Comparison of ENCODE assay signal across 16 cellular contexts in genomic region chr14:74263181-74263580, GRCh38. TPM values are rescaled to one million over a fixed set of nuclear protein-coding genes. Genes with fewer than 3 reads are reported as not detected.
DNase-seq lines count a peak whose midpoint lies in the region; ATAC-seq, FAIRE-seq and TF ChIP-seq lines count a peak whose summit lies in the region.
"Had no signal": no experiment of that assay in that cellular context is flagged by ENCODE, and none has a peak within 500 bp of the region (broad histone marks: within the 10 kb centered on the region; RNA-seq: fewer than 3 reads in every experiment).

No MANE protein-coding gene starts in this region.

- in situ Hi-C loops in K562 (cut with MboI), result no loop called here

- TF ChIP-seq POLR2A in K562 (conservative IDR thresholded peaks at IDR 0.05), result no peak

- H3K9me1 ChIP-seq in K562 (ENCODE audit: control insufficient read depth, insufficient read depth, low read length), result no peaks in the 10 kb centered on the region

- peak overlapping the region in 2 of 3 donors; percentile 0 to 21 for H3K27ac Mint-ChIP-seq in CD4-positive, CD25-positive, alpha-beta regulatory T cell
- H3K27ac Mint-ChIP-seq: CD4-positive, alpha-beta memory T cell; H9 had no signal

- no peaks in the 10 kb centered on the region for H3K36me3 Mint-ChIP-seq in CD4-positive, CD25-positive, alpha-beta regulatory T cell
- H3K36me3 Mint-ChIP-seq: CD4-positive, alpha-beta memory T cell had no signal

- H3K27me3 Mint-ChIP-seq in CD4-positive, CD25-positive, alpha-beta regulatory T cell, result peaks cover 45% of the 10 kb centered on the region

- no peak for DNase-seq in CD4-positive, CD25-positive, alpha-beta regulatory T cell
- DNase-seq in K562 (ENCODE audit: extremely low read depth in 1 of 4, low spot score in 3 of 4), result no peak
- DNase-seq in NCI-H1694 (lab: John Stamatoyannopoulos, UW), result no peak
- DNase-seq in ecto neural progenitor cell (ENCODE audit: low spot score), result no peak
- no peak for DNase-seq in HT-29 (ENCODE audit: low spot score)
- DNase-seq: AML-193; CD4-positive, alpha-beta memory T cell; DMS79 treated with DMSO at 0.1 percent for 48 hours; GF-D8; H9 had no signal

- intact Hi-C loops in K562 (cut with micrococcal nuclease), result no loop called here

- POLR2A ChIA-PET in HEK293 (lab: Yijun Ruan, JAX), result no interaction called here
- POLR2A ChIA-PET in K562 (lab: Yijun Ruan, JAX), result no interaction called here

- H3K4me1 Mint-ChIP-seq in CD4-positive, CD25-positive, alpha-beta regulatory T cell, result peaks cover 0 to 6% (median 0%) of the 10 kb centered on the region in 4 donors
- H3K4me1 Mint-ChIP-seq: CD4-positive, alpha-beta memory T cell had no signal

- no TSS peak for BruUV-seq in K562 (replicated peaks; lab: Mats Ljungman, UMichigan)

- no peak for TF ChIP-seq RAD21 in K562 (CRISPR knock-in tag; conservative IDR thresholded peaks at IDR 0.05 in 1 of 2, IDR thresholded peaks at IDR 0.05 in 1 of 2)

- TF ChIP-seq EP300 in K562 (IDR thresholded peaks at IDR 0.05; ENCODE audit: low read length), result no peak

- no peak overlapping the region for H3K27ac ChIP-seq in CD4-positive, CD25-positive, alpha-beta regulatory T cell (ENCODE audit: insufficient read depth, low read length, poor library complexity, severe bottlenecking)
- H3K27ac ChIP-seq in HEK293 (ENCODE audit: extremely low read depth, low read depth, low read length) (no peak overlapping the region), K562 (ENCODE audit: extremely low read depth, low read depth, low read length) (no peak overlapping the region)
- H3K27ac ChIP-seq: C4-2B, HL-60 had no signal

- H3K9me3 Mint-ChIP-seq in CD4-positive, CD25-positive, alpha-beta regulatory T cell, result peaks cover 0 to 1% (median 0%) of the 10 kb centered on the region in 7 donors
- H3K9me3 Mint-ChIP-seq: CD4-positive, alpha-beta memory T cell; H9 had no signal

- H3K4me2 ChIP-seq in K562 (ENCODE audit: insufficient read depth, low read length), result no peak overlapping the region

- H3K36me3 ChIP-seq in CD4-positive, CD25-positive, alpha-beta regulatory T cell (ENCODE audit: control insufficient read depth, insufficient read depth, low read length), result no peaks in the 10 kb centered on the region
- H3K36me3 ChIP-seq in HEK293 (ENCODE audit: control insufficient read depth in 2 of 2, insufficient read depth in 1 of 2, low read length in 2 of 2) (no peaks in the 10 kb centered on the region), K562 (ENCODE audit: control insufficient read depth, insufficient read depth, low read length) (no peaks in the 10 kb centered on the region)

- peaks cover 3% of the 10 kb centered on the region for H3K4me1 ChIP-seq in CD4-positive, CD25-positive, alpha-beta regulatory T cell (ENCODE audit: control insufficient read depth, insufficient read depth, low read length, poor library complexity, severe bottlenecking)
- no peaks in the 10 kb centered on the region for H3K4me1 ChIP-seq in HEK293 (ENCODE audit: control insufficient read depth, insufficient read depth, low read length)
- peaks cover 0 to 4% of the 10 kb centered on the region in 2 experiments; a peak in 1 of 5 replicates for H3K4me1 ChIP-seq in K562 (replicated peaks in 1 of 2; ENCODE audit: control insufficient read depth in 2 of 2, insufficient read depth in 2 of 2, low read length in 2 of 2)

- H3K9me3 ChIP-seq in CD4-positive, CD25-positive, alpha-beta regulatory T cell (ENCODE audit: control insufficient read depth in 2 of 2, low read length in 2 of 2), result no peaks in the 10 kb centered on the region
- H3K9me3 ChIP-seq in HEK293 (ENCODE audit: control insufficient read depth, insufficient read depth, low read depth, low read length), result no peaks in the 10 kb centered on the region
- no peaks in the 10 kb centered on the region for H3K9me3 ChIP-seq in K562 (replicated peaks; ENCODE audit: control insufficient read depth, insufficient read depth, low read depth, low read length)

- no peaks in the 10 kb centered on the region for H3K27me3 ChIP-seq in CD4-positive, CD25-positive, alpha-beta regulatory T cell (ENCODE audit: control insufficient read depth, insufficient read depth, low read length)
- H3K27me3 ChIP-seq in K562 (ENCODE audit: control insufficient read depth in 2 of 2, insufficient read depth in 2 of 2, low read length in 2 of 2), result peaks cover 9 to 46% of the 10 kb centered on the region in 2 experiments; a peak in 4 of 5 replicates

- H3K4me3 Mint-ChIP-seq in CD4-positive, CD25-positive, alpha-beta regulatory T cell, result no peak overlapping the region
- H3K4me3 Mint-ChIP-seq: CD4-positive, alpha-beta memory T cell; H9 had no signal

- FAIRE-seq in K562 (lab: Jason Lieb, UNC), result no peak
- FAIRE-seq: A204.1, H1 had no signal

- no peaks in the 10 kb centered on the region for H3K79me2 ChIP-seq in K562 (ENCODE audit: control insufficient read depth, insufficient read depth, low read length)

- no peak for ATAC-seq in CD4-positive, CD25-positive, alpha-beta regulatory T cell (ENCODE audit: low read depth in 2 of 2)
- ATAC-seq in K562, result no peak

- H4K20me1 ChIP-seq in K562 (replicated peaks; ENCODE audit: control insufficient read depth, insufficient read depth, low read length), result no peaks in the 10 kb centered on the region; the same call in 1 of the 2 replicates

- no peak overlapping the region for H3K4me3 ChIP-seq in CD4-positive, CD25-positive, alpha-beta regulatory T cell (ENCODE audit: low read depth, low read length)
- H3K4me3 ChIP-seq in HEK293 (ENCODE audit: low read depth, low read length) (no peak overlapping the region), K562 (no peak overlapping the region)

- 12% methylated on average over 8 of the region's 9 CpGs for WGBS in K562 (ENCODE audit: insufficient coverage, low coverage, missing lambda C conversion rate)

- no peak overlapping the region for H3K9ac ChIP-seq in K562 (ENCODE audit: insufficient read depth in 1 of 2, low read depth in 2 of 2, low read length in 2 of 2)

- no peak overlapping the region for H2AFZ ChIP-seq in K562 (ENCODE audit: low read depth, low read length)

- CTCF ChIA-PET in HEK293 (lab: Yijun Ruan, JAX), result interaction anchor here (1.4 kb wide), 1 partner anchor 11 kb away, joined by 3 read pairs; no protein-coding TSS in a partner anchor
- CTCF ChIA-PET in K562 (lab: Yijun Ruan, JAX; ENCODE audit: low intra/inter-chr PET ratio), result no interaction called here

- TF ChIP-seq CTCF in HEK293 (tag by site-specific recombination; IDR thresholded peaks at IDR 0.05) (no peak), K562 (IDR thresholded peaks at IDR 0.05 in 2 of 3, conservative IDR thresholded peaks at IDR 0.05 in 1 of 3; ENCODE audit: insufficient read depth in 2 of 3, low read depth in 1 of 3, low read length in 3 of 3) (no peak)

TF ChIP-seq in HEK293, 187 proteins besides CTCF, POLR2A, EP300 and RAD21 (continues in another document):
- TF ChIP-seq EGR2 (tag by site-specific recombination; IDR thresholded peaks at IDR 0.05; ENCODE audit: low read depth), result no peak

RNA-seq across cellular contexts. Expression of gene VSX2, which starts 23.9 kb away (rescaled TPM):
- not detected for total RNA-seq in CD4-positive, CD25-positive, alpha-beta regulatory T cell
- under 1 TPM in 1 of 4 donors, not detected in 3; 0.08 TPM for polyA plus RNA-seq in CD4-positive, CD25-positive, alpha-beta regulatory T cell
- total RNA-seq in K562 (2011; cell fraction: chromatin; rRNA removed; ENCODE audit: low replicate concordance), result not detected in 2 replicates
- total RNA-seq in K562 (2011; cell fraction: nucleolus; rRNA removed), result not detected in 2 replicates
- not detected in 2 replicates for total RNA-seq in K562 (2011; cell fraction: nucleoplasm; rRNA removed)
- total RNA-seq in K562 (2014; rRNA removed) (not detected in 2 replicates), K562 (2014; rRNA removed; fragmentation: Illumina TruSeq; extraction: Trizol) (not detected in 2 replicates), K562 (2015; rRNA removed; fragmentation: Illumina TruSeq; extraction: Trizol) (not detected in 2 replicates), K562 (2021) (0.04 TPM in 1 of 2 replicates, not detected in the other)
- polyA plus RNA-seq in K562 (2011; rRNA removed) (not detected in 2 replicates), K562 (2014; fragmentation: Illumina TruSeq; extraction: Trizol) (not detected in 2 replicates), K562 (2014; fragmentation: Nextera tagmentation; extraction: Ambion mirVana) (not detected), K562 (2014; rRNA removed) (not detected in 2 replicates)
- not detected in 2 replicates for polyA plus RNA-seq in K562 (2011; cell fraction: cytosol; rRNA removed)
- not detected in 2 replicates for polyA plus RNA-seq in K562 (2011; cell fraction: nucleus; rRNA removed)
- not detected in 2 replicates for polyA plus RNA-seq in K562 (2012)
- not detected in 2 replicates for polyA minus RNA-seq in K562 (2011; rRNA and poly(A)+ RNA removed)
- polyA minus RNA-seq in K562 (2011; cell fraction: cytosol; rRNA and poly(A)+ RNA removed), result not detected in 2 replicates
- polyA minus RNA-seq in K562 (2011; cell fraction: nucleus; rRNA and poly(A)+ RNA removed), result not detected in 2 replicates
- not detected in 2 replicates for total RNA-seq in HT-29 (2014; rRNA removed; shearing (Covaris generic))
- total RNA-seq: CD4-positive, alpha-beta memory T cell; H9 had no signal
- polyA plus RNA-seq: BJ; CD4-positive, alpha-beta memory T cell had no signal

RNA-seq across cellular contexts. Expression of gene ABCD4, which starts 39.6 kb away (rescaled TPM):
- total RNA-seq in CD4-positive, CD25-positive, alpha-beta regulatory T cell, result 71.4 TPM
- 10 to 100 TPM; 21.8 to 30.4 (median 26.5) TPM for polyA plus RNA-seq in CD4-positive, CD25-positive, alpha-beta regulatory T cell
- total RNA-seq in K562 (2011; cell fraction: chromatin; rRNA removed; ENCODE audit: low replicate concordance), result 138 and 248 TPM in 2 replicates
- 114 and 119 TPM in 2 replicates for total RNA-seq in K562 (2011; cell fraction: nucleolus; rRNA removed)
- total RNA-seq in K562 (2011; cell fraction: nucleoplasm; rRNA removed), result 128 and 188 TPM in 2 replicates
- 13.2 and 14.8 TPM in 2 replicates for total RNA-seq in K562 (2014; rRNA removed)
- 8.2 and 8.4 TPM in 2 replicates for total RNA-seq in K562 (2014; rRNA removed; fragmentation: Illumina TruSeq; extraction: Trizol)
- total RNA-seq in K562 (2015; rRNA removed; fragmentation: Illumina TruSeq; extraction: Trizol), result 9.5 and 11.2 TPM in 2 replicates
- total RNA-seq in K562 (2021), result 16.4 and 17.2 TPM in 2 replicates
- polyA plus RNA-seq in K562 (2011; rRNA removed), result 12.4 and 16.6 TPM in 2 replicates
- 7.9 and 12.2 TPM in 2 replicates for polyA plus RNA-seq in K562 (2011; cell fraction: cytosol; rRNA removed)
- 109 and 125 TPM in 2 replicates for polyA plus RNA-seq in K562 (2011; cell fraction: nucleus; rRNA removed)
- polyA plus RNA-seq in K562 (2012), result 11.9 and 27.3 TPM in 2 replicates
- 13.8 and 14.5 TPM in 2 replicates for polyA plus RNA-seq in K562 (2014; fragmentation: Illumina TruSeq; extraction: Trizol)
- polyA plus RNA-seq in K562 (2014; fragmentation: Nextera tagmentation; extraction: Ambion mirVana), result 1 to 10 TPM; 3.5 to 5.5 TPM
- 15.7 and 22.9 TPM in 2 replicates for polyA plus RNA-seq in K562 (2014; rRNA removed)
- 14.6 and 15.0 TPM in 2 replicates for polyA minus RNA-seq in K562 (2011; rRNA and poly(A)+ RNA removed)
- 7.5 and 7.9 TPM in 2 replicates for polyA minus RNA-seq in K562 (2011; cell fraction: cytosol; rRNA and poly(A)+ RNA removed)
- polyA minus RNA-seq in K562 (2011; cell fraction: nucleus; rRNA and poly(A)+ RNA removed), result 33.4 and 40.4 TPM in 2 replicates
- 31.4 and 32.3 TPM in 2 replicates for total RNA-seq in HT-29 (2014; rRNA removed; shearing (Covaris generic))
